ENCODE assay signal across 3 cellular contexts in the genomic region with DNA sequence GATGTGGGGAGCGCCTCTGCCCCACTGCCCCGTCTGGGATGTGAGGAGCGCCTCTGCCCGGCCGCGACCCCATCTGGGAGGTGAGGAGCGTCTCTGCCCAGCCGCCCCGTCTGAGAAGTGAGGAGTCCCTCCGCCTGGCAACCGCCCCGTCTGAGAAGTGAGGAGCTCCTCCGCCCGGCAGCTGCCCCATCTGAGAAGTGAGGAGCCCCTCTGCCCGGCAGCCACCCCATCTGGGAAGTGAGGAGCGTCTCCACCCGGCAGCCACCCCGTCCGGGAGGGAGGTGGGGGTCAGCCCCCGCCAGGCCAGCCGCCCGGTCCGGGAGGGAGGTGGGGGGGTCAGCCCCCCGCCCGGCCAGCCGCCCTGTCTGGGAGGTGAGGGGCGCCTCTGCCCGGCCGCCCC. TPM values are rescaled to one million over a fixed set of nuclear protein-coding genes. Genes with fewer than 3 reads are reported as not detected.
"Had no signal": no experiment of that assay in that cellular context is flagged by ENCODE, and none has a peak within 500 bp of the region (broad histone marks: within the 10 kb centered on the region; RNA-seq: fewer than 3 reads in every experiment).

No MANE protein-coding gene starts in this region.

RNA-seq across cellular contexts. Expression of gene TSKU, which starts 38.2 kb away (rescaled TPM):
- total RNA-seq: naive thymus-derived CD8-positive, alpha-beta T cell; natural killer cell; natural killer cell treated with Interleukin-12 subunit alpha and Interleukin-12 subunit beta and Interleukin-15 and Interleukin-18, amount 100 ng/mL, for 72 hours had no signal
